In the genomic region with DNA sequence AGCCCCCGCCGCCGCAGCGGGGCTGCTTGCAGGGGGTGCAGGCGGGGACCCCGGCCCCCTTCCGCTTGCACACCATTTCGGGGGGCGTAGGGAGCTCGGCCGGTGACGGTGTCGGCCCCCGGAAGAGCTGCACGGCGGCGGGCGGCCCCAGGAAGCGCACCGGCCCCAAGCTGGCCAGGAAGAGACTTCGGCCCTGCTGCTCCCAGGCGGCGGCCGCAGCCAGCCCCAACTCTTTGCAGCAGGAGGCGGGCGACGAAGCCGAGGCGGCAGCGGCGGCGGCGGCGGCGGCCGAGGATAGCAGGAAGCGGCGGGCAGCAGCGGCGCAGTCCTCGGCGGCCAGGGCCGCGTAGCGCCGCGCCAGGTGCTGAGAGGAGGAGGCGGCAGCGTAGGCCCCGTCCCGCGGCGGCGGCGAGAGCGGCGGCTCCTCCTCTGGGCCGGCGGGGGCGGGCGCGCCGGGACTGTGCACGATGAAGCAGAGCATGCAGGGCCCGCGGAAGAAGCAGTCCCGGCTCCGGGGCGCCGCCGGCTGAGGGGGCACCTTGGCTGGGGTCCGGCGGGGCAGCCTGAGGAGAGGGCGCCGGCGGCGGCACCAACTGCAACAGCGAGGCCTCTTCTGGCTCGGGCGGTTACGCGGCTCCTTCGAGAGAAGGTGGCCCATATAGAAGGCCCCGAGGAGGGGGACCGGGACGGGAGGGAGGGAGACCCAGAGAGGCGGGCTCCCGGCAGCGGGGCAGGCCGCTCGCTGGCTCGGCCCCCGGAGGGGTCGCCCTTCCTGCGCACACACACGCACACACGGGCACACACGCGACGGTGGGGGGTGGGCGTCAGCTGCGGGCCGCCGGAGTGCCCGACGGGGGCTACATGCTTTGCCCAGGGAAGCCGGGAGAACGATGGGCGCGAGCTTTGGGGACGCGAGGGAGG, we compare ENCODE assay signal across 1 cellular context.
TF ChIP-seq lines count a peak whose summit lies in the region.

No MANE protein-coding gene starts in this region.

TF ChIP-seq in HepG2, 621 proteins besides CTCF, POLR2A, EP300 and RAD21 (continued from another document and continues in another):
- TF ChIP-seq, protein P1, sequence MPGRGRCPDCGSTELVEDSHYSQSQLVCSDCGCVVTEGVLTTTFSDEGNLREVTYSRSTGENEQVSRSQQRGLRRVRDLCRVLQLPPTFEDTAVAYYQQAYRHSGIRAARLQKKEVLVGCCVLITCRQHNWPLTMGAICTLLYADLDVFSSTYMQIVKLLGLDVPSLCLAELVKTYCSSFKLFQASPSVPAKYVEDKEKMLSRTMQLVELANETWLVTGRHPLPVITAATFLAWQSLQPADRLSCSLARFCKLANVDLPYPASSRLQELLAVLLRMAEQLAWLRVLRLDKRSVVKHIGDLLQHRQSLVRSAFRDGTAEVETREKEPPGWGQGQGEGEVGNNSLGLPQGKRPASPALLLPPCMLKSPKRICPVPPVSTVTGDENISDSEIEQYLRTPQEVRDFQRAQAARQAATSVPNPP (CRISPR knock-in tag; IDR thresholded peaks at IDR 0.05): no peak
- TF ChIP-seq, protein P2, sequence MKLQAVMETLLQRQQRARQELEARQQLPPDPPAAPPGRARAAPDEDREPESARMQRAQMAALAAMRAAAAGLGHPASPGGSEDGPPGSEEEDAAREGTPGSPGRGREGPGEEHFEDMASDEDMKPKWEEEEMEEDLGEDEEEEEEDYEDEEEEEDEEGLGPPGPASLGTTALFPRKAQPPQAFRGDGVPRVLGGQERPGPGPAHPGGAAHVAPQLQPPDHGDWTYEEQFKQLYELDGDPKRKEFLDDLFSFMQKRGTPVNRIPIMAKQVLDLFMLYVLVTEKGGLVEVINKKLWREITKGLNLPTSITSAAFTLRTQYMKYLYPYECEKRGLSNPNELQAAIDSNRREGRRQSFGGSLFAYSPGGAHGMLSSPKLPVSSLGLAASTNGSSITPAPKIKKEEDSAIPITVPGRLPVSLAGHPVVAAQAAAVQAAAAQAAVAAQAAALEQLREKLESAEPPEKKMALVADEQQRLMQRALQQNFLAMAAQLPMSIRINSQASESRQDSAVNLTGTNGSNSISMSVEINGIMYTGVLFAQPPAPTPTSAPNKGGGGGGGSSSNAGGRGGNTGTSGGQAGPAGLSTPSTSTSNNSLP (IDR thresholded peaks at IDR 0.05; ENCODE audit: low read depth, low read length): no peak
- TF ChIP-seq, protein P3, sequence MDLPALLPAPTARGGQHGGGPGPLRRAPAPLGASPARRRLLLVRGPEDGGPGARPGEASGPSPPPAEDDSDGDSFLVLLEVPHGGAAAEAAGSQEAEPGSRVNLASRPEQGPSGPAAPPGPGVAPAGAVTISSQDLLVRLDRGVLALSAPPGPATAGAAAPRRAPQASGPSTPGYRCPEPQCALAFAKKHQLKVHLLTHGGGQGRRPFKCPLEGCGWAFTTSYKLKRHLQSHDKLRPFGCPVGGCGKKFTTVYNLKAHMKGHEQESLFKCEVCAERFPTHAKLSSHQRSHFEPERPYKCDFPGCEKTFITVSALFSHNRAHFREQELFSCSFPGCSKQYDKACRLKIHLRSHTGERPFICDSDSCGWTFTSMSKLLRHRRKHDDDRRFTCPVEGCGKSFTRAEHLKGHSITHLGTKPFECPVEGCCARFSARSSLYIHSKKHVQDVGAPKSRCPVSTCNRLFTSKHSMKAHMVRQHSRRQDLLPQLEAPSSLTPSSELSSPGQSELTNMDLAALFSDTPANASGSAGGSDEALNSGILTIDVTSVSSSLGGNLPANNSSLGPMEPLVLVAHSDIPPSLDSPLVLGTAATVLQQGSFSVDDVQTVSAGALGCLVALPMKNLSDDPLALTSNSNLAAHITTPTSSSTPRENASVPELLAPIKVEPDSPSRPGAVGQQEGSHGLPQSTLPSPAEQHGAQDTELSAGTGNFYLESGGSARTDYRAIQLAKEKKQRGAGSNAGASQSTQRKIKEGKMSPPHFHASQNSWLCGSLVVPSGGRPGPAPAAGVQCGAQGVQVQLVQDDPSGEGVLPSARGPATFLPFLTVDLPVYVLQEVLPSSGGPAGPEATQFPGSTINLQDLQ (CRISPR knock-in tag; IDR thresholded peaks at IDR 0.05): peak; percentile 40; the same call in 1 of the 2 replicates
- no peak for TF ChIP-seq ZNF296 (CRISPR knock-in tag; conservative IDR thresholded peaks at IDR 0.05)
- no peak for TF ChIP-seq HMG20B (CRISPR knock-in tag; conservative IDR thresholded peaks at IDR 0.05)
- no peak for TF ChIP-seq ZNF343 (CRISPR knock-in tag; IDR thresholded peaks at IDR 0.05)
- TF ChIP-seq ZFY (CRISPR knock-in tag; IDR thresholded peaks at IDR 0.05): peak; percentile 91
- TF ChIP-seq HHEX (CRISPR knock-in tag; IDR thresholded peaks at IDR 0.05): no peak
- TF ChIP-seq ELK4 (CRISPR knock-in tag; IDR thresholded peaks at IDR 0.05; ENCODE audit: borderline replicate concordance): no peak
- no peak for TF ChIP-seq DR1 (CRISPR knock-in tag; IDR thresholded peaks at IDR 0.05)
- no peak for TF ChIP-seq GPBP1L1 (CRISPR knock-in tag; IDR thresholded peaks at IDR 0.05)
- no peak for TF ChIP-seq TCF7L2 (IDR thresholded peaks at IDR 0.05; ENCODE audit: low read depth, low read length)
- TF ChIP-seq ZNF678 (CRISPR knock-in tag; IDR thresholded peaks at IDR 0.05): no peak
- peak; percentile 90 for TF ChIP-seq ZFX (CRISPR knock-in tag; IDR thresholded peaks at IDR 0.05; ENCODE audit: low read depth)
- no peak for TF ChIP-seq ZNF773 (CRISPR knock-in tag; IDR thresholded peaks at IDR 0.05; ENCODE audit: borderline replicate concordance)
- TF ChIP-seq MIER3 (CRISPR knock-in tag; IDR thresholded peaks at IDR 0.05; ENCODE audit: borderline replicate concordance): no peak
- TF ChIP-seq NFIC (IDR thresholded peaks at IDR 0.05; ENCODE audit: low read length): no peak
- TF ChIP-seq CCAR2 (optimal IDR thresholded peaks at IDR 0.05; ENCODE audit: low read depth, low read length): no peak
- TF ChIP-seq PREB (CRISPR knock-in tag; IDR thresholded peaks at IDR 0.05): no peak
- TF ChIP-seq EED (CRISPR knock-in tag; IDR thresholded peaks at IDR 0.05): 0 out of 2 replicates have a peak, but pooled peaks have one; percentile 18
- TF ChIP-seq ISX (CRISPR knock-in tag; conservative IDR thresholded peaks at IDR 0.05): no peak
- no peak for TF ChIP-seq ZNF619 (CRISPR knock-in tag; IDR thresholded peaks at IDR 0.05)
- no peak for TF ChIP-seq MXD1 (CRISPR knock-in tag; IDR thresholded peaks at IDR 0.05)
- TF ChIP-seq, protein P4, sequence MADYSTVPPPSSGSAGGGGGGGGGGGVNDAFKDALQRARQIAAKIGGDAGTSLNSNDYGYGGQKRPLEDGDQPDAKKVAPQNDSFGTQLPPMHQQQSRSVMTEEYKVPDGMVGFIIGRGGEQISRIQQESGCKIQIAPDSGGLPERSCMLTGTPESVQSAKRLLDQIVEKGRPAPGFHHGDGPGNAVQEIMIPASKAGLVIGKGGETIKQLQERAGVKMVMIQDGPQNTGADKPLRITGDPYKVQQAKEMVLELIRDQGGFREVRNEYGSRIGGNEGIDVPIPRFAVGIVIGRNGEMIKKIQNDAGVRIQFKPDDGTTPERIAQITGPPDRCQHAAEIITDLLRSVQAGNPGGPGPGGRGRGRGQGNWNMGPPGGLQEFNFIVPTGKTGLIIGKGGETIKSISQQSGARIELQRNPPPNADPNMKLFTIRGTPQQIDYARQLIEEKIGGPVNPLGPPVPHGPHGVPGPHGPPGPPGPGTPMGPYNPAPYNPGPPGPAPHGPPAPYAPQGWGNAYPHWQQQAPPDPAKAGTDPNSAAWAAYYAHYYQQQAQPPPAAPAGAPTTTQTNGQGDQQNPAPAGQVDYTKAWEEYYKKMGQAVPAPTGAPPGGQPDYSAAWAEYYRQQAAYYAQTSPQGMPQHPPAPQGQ (CRISPR knock-in tag; IDR thresholded peaks at IDR 0.05; ENCODE audit: borderline replicate concordance): no peak
- TF ChIP-seq SRY (CRISPR knock-in tag; IDR thresholded peaks at IDR 0.05): peak; percentile 82; the same call in 1 of the 2 replicates
- TF ChIP-seq, protein P5, sequence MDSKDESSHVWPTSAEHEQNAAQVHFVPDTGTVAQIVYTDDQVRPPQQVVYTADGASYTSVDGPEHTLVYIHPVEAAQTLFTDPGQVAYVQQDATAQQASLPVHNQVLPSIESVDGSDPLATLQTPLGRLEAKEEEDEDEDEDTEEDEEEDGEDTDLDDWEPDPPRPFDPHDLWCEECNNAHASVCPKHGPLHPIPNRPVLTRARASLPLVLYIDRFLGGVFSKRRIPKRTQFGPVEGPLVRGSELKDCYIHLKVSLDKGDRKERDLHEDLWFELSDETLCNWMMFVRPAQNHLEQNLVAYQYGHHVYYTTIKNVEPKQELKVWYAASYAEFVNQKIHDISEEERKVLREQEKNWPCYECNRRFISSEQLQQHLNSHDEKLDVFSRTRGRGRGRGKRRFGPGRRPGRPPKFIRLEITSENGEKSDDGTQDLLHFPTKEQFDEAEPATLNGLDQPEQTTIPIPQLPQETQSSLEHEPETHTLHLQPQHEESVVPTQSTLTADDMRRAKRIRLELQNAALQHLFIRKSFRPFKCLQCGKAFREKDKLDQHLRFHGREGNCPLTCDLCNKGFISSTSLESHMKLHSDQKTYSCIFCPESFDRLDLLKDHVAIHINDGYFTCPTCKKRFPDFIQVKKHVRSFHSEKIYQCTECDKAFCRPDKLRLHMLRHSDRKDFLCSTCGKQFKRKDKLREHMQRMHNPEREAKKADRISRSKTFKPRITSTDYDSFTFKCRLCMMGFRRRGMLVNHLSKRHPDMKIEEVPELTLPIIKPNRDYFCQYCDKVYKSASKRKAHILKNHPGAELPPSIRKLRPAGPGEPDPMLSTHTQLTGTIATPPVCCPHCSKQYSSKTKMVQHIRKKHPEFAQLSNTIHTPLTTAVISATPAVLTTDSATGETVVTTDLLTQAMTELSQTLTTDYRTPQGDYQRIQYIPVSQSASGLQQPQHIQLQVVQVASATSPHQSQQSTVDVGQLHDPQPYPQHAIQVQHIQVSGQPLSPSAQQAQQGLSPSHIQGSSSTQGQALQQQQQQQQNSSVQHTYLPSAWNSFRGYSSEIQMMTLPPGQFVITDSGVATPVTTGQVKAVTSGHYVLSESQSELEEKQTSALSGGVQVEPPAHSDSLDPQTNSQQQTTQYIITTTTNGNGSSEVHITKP (CRISPR knock-in tag; IDR thresholded peaks at IDR 0.05; ENCODE audit: low read depth): no peak
- no peak for TF ChIP-seq ZNF720 (CRISPR knock-in tag; IDR thresholded peaks at IDR 0.05)
- no peak; the same call in 1 of the 2 replicates for TF ChIP-seq ZNF205 (CRISPR knock-in tag; IDR thresholded peaks at IDR 0.05)
- no peak for TF ChIP-seq CREB3 (CRISPR knock-in tag; IDR thresholded peaks at IDR 0.05)
- peak; percentile 90 for TF ChIP-seq ZNF777 (CRISPR knock-in tag; IDR thresholded peaks at IDR 0.05)
- TF ChIP-seq DZIP1 (CRISPR knock-in tag; IDR thresholded peaks at IDR 0.05): no peak
- no peak for TF ChIP-seq ZNF432 (CRISPR knock-in tag; IDR thresholded peaks at IDR 0.05; ENCODE audit: borderline replicate concordance)
- no peak; the same call in 1 of the 2 replicates for TF ChIP-seq JDP2 (CRISPR knock-in tag; IDR thresholded peaks at IDR 0.05; ENCODE audit: borderline replicate concordance)
- 0 out of 2 replicates have a peak, but pooled peaks have one; percentile 55 for TF ChIP-seq ZNF792 (CRISPR knock-in tag; IDR thresholded peaks at IDR 0.05)
- TF ChIP-seq ZNF563 (CRISPR knock-in tag; IDR thresholded peaks at IDR 0.05): no peak
- no peak for TF ChIP-seq WIZ (CRISPR knock-in tag; IDR thresholded peaks at IDR 0.05)
